In genomic region chr1:234533975-234534876, GRCh38 we compare ENCODE assay signal across 1 cellular context.
A peak's percentile ranks its signal among the peaks of the same experiment; 100 is the strongest.
TF ChIP-seq lines count a peak whose summit lies in the region.

No MANE protein-coding gene starts in this region.

TF ChIP-seq in HEK293, 187 proteins besides CTCF, POLR2A, EP300 and RAD21 (continued from another document):
- TF ChIP-seq, protein P1, sequence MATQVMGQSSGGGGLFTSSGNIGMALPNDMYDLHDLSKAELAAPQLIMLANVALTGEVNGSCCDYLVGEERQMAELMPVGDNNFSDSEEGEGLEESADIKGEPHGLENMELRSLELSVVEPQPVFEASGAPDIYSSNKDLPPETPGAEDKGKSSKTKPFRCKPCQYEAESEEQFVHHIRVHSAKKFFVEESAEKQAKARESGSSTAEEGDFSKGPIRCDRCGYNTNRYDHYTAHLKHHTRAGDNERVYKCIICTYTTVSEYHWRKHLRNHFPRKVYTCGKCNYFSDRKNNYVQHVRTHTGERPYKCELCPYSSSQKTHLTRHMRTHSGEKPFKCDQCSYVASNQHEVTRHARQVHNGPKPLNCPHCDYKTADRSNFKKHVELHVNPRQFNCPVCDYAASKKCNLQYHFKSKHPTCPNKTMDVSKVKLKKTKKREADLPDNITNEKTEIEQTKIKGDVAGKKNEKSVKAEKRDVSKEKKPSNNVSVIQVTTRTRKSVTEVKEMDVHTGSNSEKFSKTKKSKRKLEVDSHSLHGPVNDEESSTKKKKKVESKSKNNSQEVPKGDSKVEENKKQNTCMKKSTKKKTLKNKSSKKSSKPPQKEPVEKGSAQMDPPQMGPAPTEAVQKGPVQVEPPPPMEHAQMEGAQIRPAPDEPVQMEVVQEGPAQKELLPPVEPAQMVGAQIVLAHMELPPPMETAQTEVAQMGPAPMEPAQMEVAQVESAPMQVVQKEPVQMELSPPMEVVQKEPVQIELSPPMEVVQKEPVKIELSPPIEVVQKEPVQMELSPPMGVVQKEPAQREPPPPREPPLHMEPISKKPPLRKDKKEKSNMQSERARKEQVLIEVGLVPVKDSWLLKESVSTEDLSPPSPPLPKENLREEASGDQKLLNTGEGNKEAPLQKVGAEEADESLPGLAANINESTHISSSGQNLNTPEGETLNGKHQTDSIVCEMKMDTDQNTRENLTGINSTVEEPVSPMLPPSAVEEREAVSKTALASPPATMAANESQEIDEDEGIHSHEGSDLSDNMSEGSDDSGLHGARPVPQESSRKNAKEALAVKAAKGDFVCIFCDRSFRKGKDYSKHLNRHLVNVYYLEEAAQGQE (tag by site-specific recombination; IDR thresholded peaks at IDR 0.05): no peak
- TF ChIP-seq ZNF664 (tag by site-specific recombination; IDR thresholded peaks at IDR 0.05) (no peak), ZNF558 (tag by site-specific recombination; IDR thresholded peaks at IDR 0.05) (0 out of 2 replicates have a peak, but pooled peaks have one; percentile 29)
